12 cellular contexts compared by ENCODE assay signal in genomic region chr12:96513681-96514080, GRCh38.
"Had no signal": no experiment of that assay in that cellular context is flagged by ENCODE, and none has a peak within 500 bp of the region (broad histone marks: within the 10 kb centered on the region; RNA-seq: fewer than 3 reads in every experiment).

No MANE protein-coding gene starts in this region.

- H3K27ac Mint-ChIP-seq: activated naive CD4-positive, alpha-beta T cell treated with anti-CD3 and anti-CD28 coated beads, Interleukin-2, amount 50 U/mL, for 24 hours; T-helper 2 cell treated with Interferon-gamma antibody and Interleukin-4, amounts not matched to agents 5 μg/mL and 100 μg/mL, for 36 hours had no signal

- H3K27me3 Mint-ChIP-seq: activated naive CD4-positive, alpha-beta T cell treated with anti-CD3 and anti-CD28 coated beads, Interleukin-2, amount 50 U/mL, for 24 hours; effector memory CD8-positive, alpha-beta T cell had no signal

- DNase-seq: activated effector memory CD4-positive, alpha-beta T cell treated with Interleukin-2 at 50 U/mL for 16 hours; brain microvascular endothelial cell; effector memory CD8-positive, alpha-beta T cell; erythroblast; foreskin melanocyte; heart left ventricle; left ventricle myocardium superior; trophoblast cell had no signal

- H3K4me3 Mint-ChIP-seq: activated naive CD4-positive, alpha-beta T cell treated with anti-CD3 and anti-CD28 coated beads, Interleukin-2, amount 50 U/mL, for 24 hours; effector memory CD8-positive, alpha-beta T cell; T-helper 2 cell treated with Interferon-gamma antibody and Interleukin-4, amounts not matched to agents 5 μg/mL and 100 μg/mL, for 36 hours had no signal

- H3K27ac ChIP-seq: brain microvascular endothelial cell, skin epidermis had no signal

- H3K27me3 ChIP-seq: brain microvascular endothelial cell, heart left ventricle had no signal

- H3K36me3 Mint-ChIP-seq: activated naive CD4-positive, alpha-beta T cell treated with anti-CD3 and anti-CD28 coated beads, Interleukin-2, amount 50 U/mL, for 24 hours had no signal

- ATAC-seq: activated CD4-positive, CD25-positive, alpha-beta regulatory T cell treated with anti-CD3 and anti-CD28 coated beads, Interleukin-2, amount 50 U/mL, for 24 hours; effector memory CD8-positive, alpha-beta T cell; heart left ventricle; left ventricle myocardium superior had no signal

- H3K36me3 ChIP-seq: brain microvascular endothelial cell, heart left ventricle had no signal

- H3K9me3 Mint-ChIP-seq: activated naive CD4-positive, alpha-beta T cell treated with anti-CD3 and anti-CD28 coated beads, Interleukin-2, amount 50 U/mL, for 24 hours; effector memory CD8-positive, alpha-beta T cell; T-helper 2 cell treated with Interferon-gamma antibody and Interleukin-4, amounts not matched to agents 5 μg/mL and 100 μg/mL, for 36 hours had no signal

- H3K9me3 ChIP-seq: heart left ventricle had no signal

- H3K4me3 ChIP-seq: heart left ventricle, skin epidermis had no signal
